Comparison of ENCODE assay signal across 1 cellular context in genomic region chr20:297098-297924, GRCh38.
A peak's percentile ranks its signal among the peaks of the same experiment; 100 is the strongest.
TF ChIP-seq lines count a peak whose summit lies in the region.

TSS of gene ZCCHC3 (plus strand) at chr20:297570. CDS start at chr20:297587, 17 bp downstream.

TF ChIP-seq in K562, 482 proteins besides CTCF, POLR2A, EP300 and RAD21 (continued from another document and continues in another):
- TF ChIP-seq ESRRA (IDR thresholded peaks at IDR 0.05; ENCODE audit: borderline replicate concordance, low read depth) = peak; percentile 62; the same call in 1 of the 2 replicates
- no peak for TF ChIP-seq ZNF778 (CRISPR knock-in tag; IDR thresholded peaks at IDR 0.05)
- TF ChIP-seq ZNF384 (IDR thresholded peaks at IDR 0.05; ENCODE audit: low read depth, low read length) = peak; percentile 100
- TF ChIP-seq, protein P1, sequence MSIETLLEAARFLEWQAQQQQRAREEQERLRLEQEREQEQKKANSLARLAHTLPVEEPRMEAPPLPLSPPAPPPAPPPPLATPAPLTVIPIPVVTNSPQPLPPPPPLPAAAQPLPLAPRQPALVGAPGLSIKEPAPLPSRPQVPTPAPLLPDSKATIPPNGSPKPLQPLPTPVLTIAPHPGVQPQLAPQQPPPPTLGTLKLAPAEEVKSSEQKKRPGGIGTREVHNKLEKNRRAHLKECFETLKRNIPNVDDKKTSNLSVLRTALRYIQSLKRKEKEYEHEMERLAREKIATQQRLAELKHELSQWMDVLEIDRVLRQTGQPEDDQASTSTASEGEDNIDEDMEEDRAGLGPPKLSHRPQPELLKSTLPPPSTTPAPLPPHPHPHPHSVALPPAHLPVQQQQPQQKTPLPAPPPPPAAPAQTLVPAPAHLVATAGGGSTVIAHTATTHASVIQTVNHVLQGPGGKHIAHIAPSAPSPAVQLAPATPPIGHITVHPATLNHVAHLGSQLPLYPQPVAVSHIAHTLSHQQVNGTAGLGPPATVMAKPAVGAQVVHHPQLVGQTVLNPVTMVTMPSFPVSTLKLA (conservative IDR thresholded peaks at IDR 0.05) = peak; percentile 50 to 80; a peak in 3 of 4 replicates
- peak; percentile 68 for TF ChIP-seq HCFC1 (IDR thresholded peaks at IDR 0.05; ENCODE audit: low read depth, low read length)
- peak; percentile 77 for TF ChIP-seq ETV5 (CRISPR knock-in tag; IDR thresholded peaks at IDR 0.05; ENCODE audit: low read depth)
- TF ChIP-seq THAP7 (CRISPR knock-in tag; IDR thresholded peaks at IDR 0.05) = 0 out of 2 replicates have a peak, but pooled peaks have one; percentile 57
- peak in 1 of 2 experiments; percentile 74; a peak in 1 of 4 replicates for TF ChIP-seq KDM4B (IDR thresholded peaks at IDR 0.05; ENCODE audit: borderline replicate concordance in 2 of 2, low read depth in 1 of 2)
- TF ChIP-seq ERF (CRISPR knock-in tag; IDR thresholded peaks at IDR 0.05) = 0 out of 2 replicates have a peak, but pooled peaks have one; percentile 49
- TF ChIP-seq GATAD2B (IDR thresholded peaks at IDR 0.05; ENCODE audit: borderline replicate concordance) = peak; percentile 52
- TF ChIP-seq BCL6 (CRISPR knock-in tag; IDR thresholded peaks at IDR 0.05) = no peak
- TF ChIP-seq ZNF77 (CRISPR knock-in tag; IDR thresholded peaks at IDR 0.05) = no peak
- TF ChIP-seq, protein P2, sequence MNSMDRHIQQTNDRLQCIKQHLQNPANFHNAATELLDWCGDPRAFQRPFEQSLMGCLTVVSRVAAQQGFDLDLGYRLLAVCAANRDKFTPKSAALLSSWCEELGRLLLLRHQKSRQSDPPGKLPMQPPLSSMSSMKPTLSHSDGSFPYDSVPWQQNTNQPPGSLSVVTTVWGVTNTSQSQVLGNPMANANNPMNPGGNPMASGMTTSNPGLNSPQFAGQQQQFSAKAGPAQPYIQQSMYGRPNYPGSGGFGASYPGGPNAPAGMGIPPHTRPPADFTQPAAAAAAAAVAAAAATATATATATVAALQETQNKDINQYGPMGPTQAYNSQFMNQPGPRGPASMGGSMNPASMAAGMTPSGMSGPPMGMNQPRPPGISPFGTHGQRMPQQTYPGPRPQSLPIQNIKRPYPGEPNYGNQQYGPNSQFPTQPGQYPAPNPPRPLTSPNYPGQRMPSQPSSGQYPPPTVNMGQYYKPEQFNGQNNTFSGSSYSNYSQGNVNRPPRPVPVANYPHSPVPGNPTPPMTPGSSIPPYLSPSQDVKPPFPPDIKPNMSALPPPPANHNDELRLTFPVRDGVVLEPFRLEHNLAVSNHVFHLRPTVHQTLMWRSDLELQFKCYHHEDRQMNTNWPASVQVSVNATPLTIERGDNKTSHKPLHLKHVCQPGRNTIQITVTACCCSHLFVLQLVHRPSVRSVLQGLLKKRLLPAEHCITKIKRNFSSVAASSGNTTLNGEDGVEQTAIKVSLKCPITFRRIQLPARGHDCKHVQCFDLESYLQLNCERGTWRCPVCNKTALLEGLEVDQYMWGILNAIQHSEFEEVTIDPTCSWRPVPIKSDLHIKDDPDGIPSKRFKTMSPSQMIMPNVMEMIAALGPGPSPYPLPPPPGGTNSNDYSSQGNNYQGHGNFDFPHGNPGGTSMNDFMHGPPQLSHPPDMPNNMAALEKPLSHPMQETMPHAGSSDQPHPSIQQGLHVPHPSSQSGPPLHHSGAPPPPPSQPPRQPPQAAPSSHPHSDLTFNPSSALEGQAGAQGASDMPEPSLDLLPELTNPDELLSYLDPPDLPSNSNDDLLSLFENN (IDR thresholded peaks at IDR 0.05; ENCODE audit: low read depth in 2 of 2, low read length in 2 of 2) = no peak; a peak in 1 of 4 replicates
- TF ChIP-seq ETS2 (tag; IDR thresholded peaks at IDR 0.05; ENCODE audit: borderline replicate concordance, poor library complexity, severe bottlenecking) = no peak
- TF ChIP-seq SUPT5H (IDR thresholded peaks at IDR 0.05) = peak; percentile 53
- TF ChIP-seq ARID1B (IDR thresholded peaks at IDR 0.05) = peak; percentile 45; the same call in 1 of the 2 replicates
- TF ChIP-seq, protein P3, sequence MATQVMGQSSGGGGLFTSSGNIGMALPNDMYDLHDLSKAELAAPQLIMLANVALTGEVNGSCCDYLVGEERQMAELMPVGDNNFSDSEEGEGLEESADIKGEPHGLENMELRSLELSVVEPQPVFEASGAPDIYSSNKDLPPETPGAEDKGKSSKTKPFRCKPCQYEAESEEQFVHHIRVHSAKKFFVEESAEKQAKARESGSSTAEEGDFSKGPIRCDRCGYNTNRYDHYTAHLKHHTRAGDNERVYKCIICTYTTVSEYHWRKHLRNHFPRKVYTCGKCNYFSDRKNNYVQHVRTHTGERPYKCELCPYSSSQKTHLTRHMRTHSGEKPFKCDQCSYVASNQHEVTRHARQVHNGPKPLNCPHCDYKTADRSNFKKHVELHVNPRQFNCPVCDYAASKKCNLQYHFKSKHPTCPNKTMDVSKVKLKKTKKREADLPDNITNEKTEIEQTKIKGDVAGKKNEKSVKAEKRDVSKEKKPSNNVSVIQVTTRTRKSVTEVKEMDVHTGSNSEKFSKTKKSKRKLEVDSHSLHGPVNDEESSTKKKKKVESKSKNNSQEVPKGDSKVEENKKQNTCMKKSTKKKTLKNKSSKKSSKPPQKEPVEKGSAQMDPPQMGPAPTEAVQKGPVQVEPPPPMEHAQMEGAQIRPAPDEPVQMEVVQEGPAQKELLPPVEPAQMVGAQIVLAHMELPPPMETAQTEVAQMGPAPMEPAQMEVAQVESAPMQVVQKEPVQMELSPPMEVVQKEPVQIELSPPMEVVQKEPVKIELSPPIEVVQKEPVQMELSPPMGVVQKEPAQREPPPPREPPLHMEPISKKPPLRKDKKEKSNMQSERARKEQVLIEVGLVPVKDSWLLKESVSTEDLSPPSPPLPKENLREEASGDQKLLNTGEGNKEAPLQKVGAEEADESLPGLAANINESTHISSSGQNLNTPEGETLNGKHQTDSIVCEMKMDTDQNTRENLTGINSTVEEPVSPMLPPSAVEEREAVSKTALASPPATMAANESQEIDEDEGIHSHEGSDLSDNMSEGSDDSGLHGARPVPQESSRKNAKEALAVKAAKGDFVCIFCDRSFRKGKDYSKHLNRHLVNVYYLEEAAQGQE (CRISPR knock-in tag; IDR thresholded peaks at IDR 0.05; ENCODE audit: low read depth) = no peak
- TF ChIP-seq PHF8 (IDR thresholded peaks at IDR 0.05; ENCODE audit: borderline replicate concordance, low read length) = peak; percentile 87; the same call in 1 of the 2 replicates
- no peak for TF ChIP-seq POU5F1 (IDR thresholded peaks at IDR 0.05; ENCODE audit: borderline replicate concordance, low read depth, low read length, partially characterized antibody)
- 0 out of 2 replicates have a peak, but pooled peaks have one; percentile 30 for TF ChIP-seq GTF2A2 (tag; IDR thresholded peaks at IDR 0.05)
- peak; percentile 58; the same call in 1 of the 2 replicates for TF ChIP-seq ZEB2 (IDR thresholded peaks at IDR 0.05)
- TF ChIP-seq BACH1 (tag; IDR thresholded peaks at IDR 0.05) = no peak
- peak; percentile 56; the same call in 1 of the 2 replicates for TF ChIP-seq RB1 (IDR thresholded peaks at IDR 0.05; ENCODE audit: low read depth)
- no peak for TF ChIP-seq PYGO2 (tag; IDR thresholded peaks at IDR 0.05)
- no peak for TF ChIP-seq ZNF76 (CRISPR knock-in tag; IDR thresholded peaks at IDR 0.05; ENCODE audit: borderline replicate concordance)
- TF ChIP-seq MTA1 (IDR thresholded peaks at IDR 0.05; ENCODE audit: borderline replicate concordance) = peak; percentile 88
- no peak for TF ChIP-seq ZNF175 (CRISPR knock-in tag; IDR thresholded peaks at IDR 0.05; ENCODE audit: low read depth)
- peak; percentile 88 for TF ChIP-seq CREM (IDR thresholded peaks at IDR 0.05; ENCODE audit: low read depth)
- 0 out of 4 replicates have a peak, but pooled peaks of 1 of the 2 experiments have one; percentile 38 for TF ChIP-seq SIX5 (IDR thresholded peaks at IDR 0.05; ENCODE audit: borderline replicate concordance in 1 of 2, insufficient read depth in 1 of 2, low read depth in 1 of 2, low read length in 2 of 2)
- 0 out of 4 replicates have a peak, but pooled peaks of 1 of the 2 experiments have one; percentile 52 for TF ChIP-seq TBL1XR1 (IDR thresholded peaks at IDR 0.05; ENCODE audit: low read length in 2 of 2)
- TF ChIP-seq, protein P4, sequence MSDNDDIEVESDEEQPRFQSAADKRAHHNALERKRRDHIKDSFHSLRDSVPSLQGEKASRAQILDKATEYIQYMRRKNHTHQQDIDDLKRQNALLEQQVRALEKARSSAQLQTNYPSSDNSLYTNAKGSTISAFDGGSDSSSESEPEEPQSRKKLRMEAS (CRISPR knock-in tag; IDR thresholded peaks at IDR 0.05) = peak; percentile 82
- TF ChIP-seq PHF20 (IDR thresholded peaks at IDR 0.05; ENCODE audit: partially characterized antibody) = peak; percentile 41
- TF ChIP-seq CXXC5 (CRISPR knock-in tag; IDR thresholded peaks at IDR 0.05) = peak; percentile 96
- TF ChIP-seq NR2C1 (IDR thresholded peaks at IDR 0.05) = no peak
- TF ChIP-seq NR2C1 (tag; IDR thresholded peaks at IDR 0.05) = no peak; the same call in 1 of the 2 replicates
- TF ChIP-seq NBN (IDR thresholded peaks at IDR 0.05; ENCODE audit: low read depth) = peak; percentile 74; the same call in 1 of the 2 replicates
- 0 out of 2 replicates have a peak, but pooled peaks have one; percentile 18 for TF ChIP-seq ZNF766 (CRISPR knock-in tag; conservative IDR thresholded peaks at IDR 0.05)
- TF ChIP-seq GABPB1 (CRISPR knock-in tag; IDR thresholded peaks at IDR 0.05) = peak; percentile 57
- TF ChIP-seq, protein P5, sequence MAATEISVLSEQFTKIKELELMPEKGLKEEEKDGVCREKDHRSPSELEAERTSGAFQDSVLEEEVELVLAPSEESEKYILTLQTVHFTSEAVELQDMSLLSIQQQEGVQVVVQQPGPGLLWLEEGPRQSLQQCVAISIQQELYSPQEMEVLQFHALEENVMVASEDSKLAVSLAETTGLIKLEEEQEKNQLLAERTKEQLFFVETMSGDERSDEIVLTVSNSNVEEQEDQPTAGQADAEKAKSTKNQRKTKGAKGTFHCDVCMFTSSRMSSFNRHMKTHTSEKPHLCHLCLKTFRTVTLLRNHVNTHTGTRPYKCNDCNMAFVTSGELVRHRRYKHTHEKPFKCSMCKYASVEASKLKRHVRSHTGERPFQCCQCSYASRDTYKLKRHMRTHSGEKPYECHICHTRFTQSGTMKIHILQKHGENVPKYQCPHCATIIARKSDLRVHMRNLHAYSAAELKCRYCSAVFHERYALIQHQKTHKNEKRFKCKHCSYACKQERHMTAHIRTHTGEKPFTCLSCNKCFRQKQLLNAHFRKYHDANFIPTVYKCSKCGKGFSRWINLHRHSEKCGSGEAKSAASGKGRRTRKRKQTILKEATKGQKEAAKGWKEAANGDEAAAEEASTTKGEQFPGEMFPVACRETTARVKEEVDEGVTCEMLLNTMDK (IDR thresholded peaks at IDR 0.05; ENCODE audit: borderline replicate concordance, insufficient read depth, low read depth, low read length, poor library complexity, severe bottlenecking) = peak; percentile 41
- TF ChIP-seq ZNF24 (IDR thresholded peaks at IDR 0.05) = 0 out of 2 replicates have a peak, but pooled peaks have one; percentile 33
- TF ChIP-seq, protein P6, sequence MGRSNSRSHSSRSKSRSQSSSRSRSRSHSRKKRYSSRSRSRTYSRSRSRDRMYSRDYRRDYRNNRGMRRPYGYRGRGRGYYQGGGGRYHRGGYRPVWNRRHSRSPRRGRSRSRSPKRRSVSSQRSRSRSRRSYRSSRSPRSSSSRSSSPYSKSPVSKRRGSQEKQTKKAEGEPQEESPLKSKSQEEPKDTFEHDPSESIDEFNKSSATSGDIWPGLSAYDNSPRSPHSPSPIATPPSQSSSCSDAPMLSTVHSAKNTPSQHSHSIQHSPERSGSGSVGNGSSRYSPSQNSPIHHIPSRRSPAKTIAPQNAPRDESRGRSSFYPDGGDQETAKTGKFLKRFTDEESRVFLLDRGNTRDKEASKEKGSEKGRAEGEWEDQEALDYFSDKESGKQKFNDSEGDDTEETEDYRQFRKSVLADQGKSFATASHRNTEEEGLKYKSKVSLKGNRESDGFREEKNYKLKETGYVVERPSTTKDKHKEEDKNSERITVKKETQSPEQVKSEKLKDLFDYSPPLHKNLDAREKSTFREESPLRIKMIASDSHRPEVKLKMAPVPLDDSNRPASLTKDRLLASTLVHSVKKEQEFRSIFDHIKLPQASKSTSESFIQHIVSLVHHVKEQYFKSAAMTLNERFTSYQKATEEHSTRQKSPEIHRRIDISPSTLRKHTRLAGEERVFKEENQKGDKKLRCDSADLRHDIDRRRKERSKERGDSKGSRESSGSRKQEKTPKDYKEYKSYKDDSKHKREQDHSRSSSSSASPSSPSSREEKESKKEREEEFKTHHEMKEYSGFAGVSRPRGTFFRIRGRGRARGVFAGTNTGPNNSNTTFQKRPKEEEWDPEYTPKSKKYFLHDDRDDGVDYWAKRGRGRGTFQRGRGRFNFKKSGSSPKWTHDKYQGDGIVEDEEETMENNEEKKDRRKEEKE (IDR thresholded peaks at IDR 0.05; ENCODE audit: borderline replicate concordance in 1 of 2, control insufficient read depth in 1 of 2, low read depth in 2 of 2, low read length in 1 of 2) = 0 out of 4 replicates have a peak, but pooled peaks of 1 of the 2 experiments have one; percentile 21
- TF ChIP-seq XRCC5 (IDR thresholded peaks at IDR 0.05; ENCODE audit: low read depth, low read length) = peak; percentile 64; the same call in 1 of the 2 replicates
- peak; percentile 89 for TF ChIP-seq VEZF1 (CRISPR knock-in tag; IDR thresholded peaks at IDR 0.05)
- TF ChIP-seq RCOR1 (IDR thresholded peaks at IDR 0.05; ENCODE audit: borderline replicate concordance in 1 of 2, low read depth in 2 of 2, low read length in 2 of 2) = peak in 1 of 2 experiments; percentile 66; a peak in 2 of 4 replicates
